In genomic region chr7:36131026-36131425, GRCh38 we compare ENCODE assay signal across 11 cellular contexts.
"Had no signal": no experiment of that assay in that cellular context is flagged by ENCODE, and none has a peak within 500 bp of the region (broad histone marks: within the 10 kb centered on the region; RNA-seq: fewer than 3 reads in every experiment).

No MANE protein-coding gene starts in this region.

- H3K27me3 ChIP-seq: brain microvascular endothelial cell, thyroid gland had no signal

- H3K4me3 ChIP-seq: thyroid gland had no signal

- H3K36me3 ChIP-seq: brain microvascular endothelial cell, thyroid gland had no signal

- ATAC-seq: stimulated activated memory B cell treated with anti-CD40 and anti-IgM and Interleukin-4, amounts not matched to agents 10 μg/mL and 1 μg/mL and 100 μg/mL, for 72 hours had no signal

- H3K27ac ChIP-seq: brain microvascular endothelial cell, thyroid gland had no signal

- H3K9me3 ChIP-seq: thyroid gland had no signal

- DNase-seq: activated CD4-positive, alpha-beta T cell treated with anti-CD3 and anti-CD28 coated beads, Interleukin-2, amount 10 ng/mL, durations not matched to agents 7 days and 5 days; activated naive CD8-positive, alpha-beta T cell treated with anti-CD3 and anti-CD28 coated beads for 36 hours; brain microvascular endothelial cell; dermis blood vessel endothelial cell; hippocampal formation; kidney; mesendoderm; nephron progenitor cell; stimulated activated CD4-positive, alpha-beta T cell treated with anti-CD3 and anti-CD28 coated beads, Interleukin-2, amount 100 ng/mL, for 48 hours; thyroid gland had no signal
